Comparison of ENCODE assay signal across 11 cellular contexts in the genomic region with DNA sequence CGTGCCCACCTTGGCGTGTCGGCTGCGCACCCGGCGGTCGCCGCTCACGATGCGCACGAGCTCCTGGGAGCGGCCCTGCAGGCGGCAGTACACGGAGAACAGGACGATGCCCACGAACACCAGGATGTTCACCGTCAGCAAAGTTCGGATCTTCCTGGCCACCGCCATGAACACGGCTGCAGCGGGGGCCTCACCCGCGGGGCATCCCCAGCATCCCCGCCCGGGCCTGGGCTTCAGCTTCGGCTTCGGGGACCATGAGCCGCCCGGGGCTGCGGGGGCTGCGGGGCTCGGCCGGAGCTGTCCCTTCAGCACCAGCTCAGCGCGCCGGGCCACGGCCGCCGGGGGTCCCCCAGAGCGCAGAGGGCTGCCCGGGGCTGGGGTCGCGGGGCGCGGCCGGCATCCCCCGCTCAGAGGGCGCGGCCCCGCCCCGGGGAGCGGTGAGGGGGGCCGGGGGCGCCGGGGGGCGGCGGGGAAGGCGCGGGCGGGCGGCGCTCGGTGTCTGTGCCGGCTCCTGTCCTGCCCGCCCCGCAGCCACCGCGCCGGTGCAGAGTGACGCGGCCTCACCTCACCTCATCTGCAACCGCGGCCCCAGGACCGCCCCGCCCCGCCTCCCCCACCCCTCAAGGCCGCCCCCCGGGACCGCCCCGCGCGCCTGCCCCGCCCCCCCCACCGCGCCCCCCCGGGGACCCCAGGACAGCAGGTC. TPM values are rescaled to one million over a fixed set of nuclear protein-coding genes. Genes with fewer than 3 reads are reported as not detected.
DNase-seq lines count a peak whose midpoint lies in the region; ATAC-seq and TF ChIP-seq lines count a peak whose summit lies in the region.
"Had no signal": no experiment of that assay in that cellular context is flagged by ENCODE, and none has a peak within 500 bp of the region (broad histone marks: within the 10 kb centered on the region; RNA-seq: fewer than 3 reads in every experiment).

A gene (minus strand): TSS at position 554 of the 703 bp plus-strand sequence. CDS start 386 bp downstream, at position 168.

- H3K4me2 ChIP-seq in BLaER1: peak within 1 kb of the TSS; percentile 95

- H3K27ac ChIP-seq in BLaER1: peak within 1 kb of the TSS; percentile 30; the same call in 1 of the 2 replicates
- no peak within 1 kb of the TSS for H3K27ac ChIP-seq in liver (ENCODE audit: low read depth in 1 of 2, low read length in 2 of 2)
- H3K27ac ChIP-seq in gastrocnemius medialis: no peak within 1 kb of the TSS
- H3K27ac ChIP-seq: prostate gland had no signal

- H3K27me3 ChIP-seq in BLaER1: peaks cover 23% of the 10 kb centered on the region
- peaks cover 33% of the 10 kb centered on the region for H3K27me3 ChIP-seq in H7 (ENCODE audit: control insufficient read depth, insufficient read depth, low read length)
- H3K27me3 ChIP-seq in adipocyte (replicated peaks; ENCODE audit: control insufficient read depth, insufficient read depth, low read length): peaks cover 35% of the 10 kb centered on the region
- peaks cover 0 to 5% (median 3%) of the 10 kb centered on the region in 4 donors for H3K27me3 ChIP-seq in liver (ENCODE audit: control insufficient read depth in 4 of 4, insufficient read depth in 4 of 4, low read length in 3 of 4)
- peaks cover 47 to 59% (median 55%) of the 10 kb centered on the region in 3 donors for H3K27me3 ChIP-seq in gastrocnemius medialis

- TF ChIP-seq RAD21 in liver (IDR thresholded peaks at IDR 0.05): no peak

- peaks cover 44% of the 10 kb centered on the region for H3K4me1 ChIP-seq in BLaER1
- peaks cover 13% of the 10 kb centered on the region for H3K4me1 ChIP-seq in adipocyte (ENCODE audit: control insufficient read depth, insufficient read depth, low read length)
- peaks cover 0 to 13% (median 2%) of the 10 kb centered on the region in 4 donors for H3K4me1 ChIP-seq in liver (ENCODE audit: control insufficient read depth in 4 of 4, insufficient read depth in 4 of 4, low read length in 3 of 4)
- H3K4me1 ChIP-seq in gastrocnemius medialis: no peaks in the 10 kb centered on the region

- no peak for TF ChIP-seq POLR2A in gastrocnemius medialis (IDR thresholded peaks at IDR 0.05)

- WGBS in liver: 8% methylated on average over 86 of the region's 86 CpGs

- TF ChIP-seq CTCF in liver (IDR thresholded peaks at IDR 0.05; ENCODE audit: low read depth, low read length, missing input control): no peak
- TF ChIP-seq CTCF in gastrocnemius medialis (IDR thresholded peaks at IDR 0.05 in 4 of 5, conservative IDR thresholded peaks at IDR 0.05 in 1 of 5): no peak

- no peaks in the 10 kb centered on the region for H3K36me3 ChIP-seq in BLaER1
- H3K36me3 ChIP-seq in H7 (replicated peaks; ENCODE audit: control insufficient read depth, insufficient read depth, low read length): no peaks in the 10 kb centered on the region
- no peaks in the 10 kb centered on the region for H3K36me3 ChIP-seq in adipocyte (ENCODE audit: control insufficient read depth, insufficient read depth, low read length, severe bottlenecking)
- H3K36me3 ChIP-seq in liver (ENCODE audit: control insufficient read depth in 4 of 4, insufficient read depth in 3 of 4, low read depth in 1 of 4, low read length in 3 of 4): no peaks in the 10 kb centered on the region
- no peaks in the 10 kb centered on the region for H3K36me3 ChIP-seq in gastrocnemius medialis
- H3K36me3 ChIP-seq: prostate gland had no signal

- in situ Hi-C loops in gastrocnemius medialis (cut with MboI; ENCODE audit: low sequenced_read_pairs in 4 of 4): no loop called here

- H3K4me3 ChIP-seq in BLaER1 (no peak within 1 kb of the TSS; the same call in 1 of the 2 replicates), H7 (ENCODE audit: insufficient read depth, low read depth, low read length) (peak within 1 kb of the TSS; percentile 25), adipocyte (ENCODE audit: low read length) (no peak within 1 kb of the TSS), liver (ENCODE audit: low read depth in 1 of 3, low read length in 3 of 3) (no peak within 1 kb of the TSS), gastrocnemius medialis (no peak within 1 kb of the TSS)
- H3K4me3 ChIP-seq: prostate gland had no signal

- H3K9ac ChIP-seq in BLaER1: no peak within 1 kb of the TSS
- no peak within 1 kb of the TSS for H3K9ac ChIP-seq in adipocyte (ENCODE audit: low read length)
- no peak within 1 kb of the TSS for H3K9ac ChIP-seq in liver (ENCODE audit: low read depth in 1 of 2, low read length in 2 of 2)

- H4K20me1 ChIP-seq in BLaER1: peaks cover 12% of the 10 kb centered on the region

- intact Hi-C loops in gastrocnemius medialis (cut with DNase I; ENCODE audit: low total_unique reads): no loop called here

- H3K9me3 ChIP-seq in BLaER1: peaks cover 9% of the 10 kb centered on the region
- no peaks in the 10 kb centered on the region for H3K9me3 ChIP-seq in adipocyte (ENCODE audit: control insufficient read depth, low read length)
- no peaks in the 10 kb centered on the region for H3K9me3 ChIP-seq in liver (ENCODE audit: control insufficient read depth in 4 of 4, low read length in 3 of 4)
- H3K9me3 ChIP-seq in gastrocnemius medialis: no peaks in the 10 kb centered on the region
- H3K9me3 ChIP-seq: prostate gland had no signal

- DNase-seq in H7 (peak; percentile 97), adipocyte (ENCODE audit: low read depth) (peak; percentile 24), T-helper 9 cell (no peak), NCI-H774 (lab: John Stamatoyannopoulos, UW) (no peak), gastrocnemius medialis (no peak), NCI-H510A (lab: John Stamatoyannopoulos, UW) (no peak)
- DNase-seq: activated CD4-positive, CD25-positive, alpha-beta regulatory T cell had no signal

- ATAC-seq in gastrocnemius medialis: no peak
- ATAC-seq: Panc1 had no signal

TF ChIP-seq in liver, 16 proteins besides CTCF, POLR2A, EP300 and RAD21:
- TF ChIP-seq, protein P1, sequence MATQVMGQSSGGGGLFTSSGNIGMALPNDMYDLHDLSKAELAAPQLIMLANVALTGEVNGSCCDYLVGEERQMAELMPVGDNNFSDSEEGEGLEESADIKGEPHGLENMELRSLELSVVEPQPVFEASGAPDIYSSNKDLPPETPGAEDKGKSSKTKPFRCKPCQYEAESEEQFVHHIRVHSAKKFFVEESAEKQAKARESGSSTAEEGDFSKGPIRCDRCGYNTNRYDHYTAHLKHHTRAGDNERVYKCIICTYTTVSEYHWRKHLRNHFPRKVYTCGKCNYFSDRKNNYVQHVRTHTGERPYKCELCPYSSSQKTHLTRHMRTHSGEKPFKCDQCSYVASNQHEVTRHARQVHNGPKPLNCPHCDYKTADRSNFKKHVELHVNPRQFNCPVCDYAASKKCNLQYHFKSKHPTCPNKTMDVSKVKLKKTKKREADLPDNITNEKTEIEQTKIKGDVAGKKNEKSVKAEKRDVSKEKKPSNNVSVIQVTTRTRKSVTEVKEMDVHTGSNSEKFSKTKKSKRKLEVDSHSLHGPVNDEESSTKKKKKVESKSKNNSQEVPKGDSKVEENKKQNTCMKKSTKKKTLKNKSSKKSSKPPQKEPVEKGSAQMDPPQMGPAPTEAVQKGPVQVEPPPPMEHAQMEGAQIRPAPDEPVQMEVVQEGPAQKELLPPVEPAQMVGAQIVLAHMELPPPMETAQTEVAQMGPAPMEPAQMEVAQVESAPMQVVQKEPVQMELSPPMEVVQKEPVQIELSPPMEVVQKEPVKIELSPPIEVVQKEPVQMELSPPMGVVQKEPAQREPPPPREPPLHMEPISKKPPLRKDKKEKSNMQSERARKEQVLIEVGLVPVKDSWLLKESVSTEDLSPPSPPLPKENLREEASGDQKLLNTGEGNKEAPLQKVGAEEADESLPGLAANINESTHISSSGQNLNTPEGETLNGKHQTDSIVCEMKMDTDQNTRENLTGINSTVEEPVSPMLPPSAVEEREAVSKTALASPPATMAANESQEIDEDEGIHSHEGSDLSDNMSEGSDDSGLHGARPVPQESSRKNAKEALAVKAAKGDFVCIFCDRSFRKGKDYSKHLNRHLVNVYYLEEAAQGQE (IDR thresholded peaks at IDR 0.05): peak; percentile 68
- TF ChIP-seq SP1 (IDR thresholded peaks at IDR 0.05): no peak
TF ChIP-seq in liver: peak in this region for 1.

RNA-seq across cellular contexts. Expression of the gene that starts here (rescaled TPM):
- 0.44 and 0.45 TPM in 2 replicates for total RNA-seq in H7 (2014; rRNA removed; shearing (Covaris generic))
- total RNA-seq in liver (under 1 TPM; 0.09 to 0.25 TPM), gastrocnemius medialis (not detected)
- under 1 TPM in 1 of 2 donors, not detected in 1; 0.05 TPM for polyA plus RNA-seq in liver

Comparison
In these comparisons a context has a peak if more than half of its experiments do, and no peak if none do; other contexts are left out.
1. Peak in DNase-seq and H3K4me3 ChIP-seq in H7; RNA of the gene not detected or under 1 TPM.